In genomic region chr1:156390409-156391144, GRCh38 we compare ENCODE assay signal across 15 cellular contexts. TPM values are rescaled to one million over a fixed set of nuclear protein-coding genes. Genes with fewer than 3 reads are reported as not detected.
"Had no signal": no experiment of that assay in that cellular context is flagged by ENCODE, and none has a peak within 500 bp of the region (broad histone marks: within the 10 kb centered on the region; RNA-seq: fewer than 3 reads in every experiment).

No MANE protein-coding gene starts in this region.

- H3K79me2 ChIP-seq: parathyroid adenoma had no signal

- H3K27ac ChIP-seq: brain microvascular endothelial cell, left ventricle myocardium inferior, parathyroid adenoma had no signal

- H3K36me3 ChIP-seq: brain microvascular endothelial cell, left ventricle myocardium inferior had no signal

- H3K4me3 ChIP-seq: left ventricle myocardium inferior had no signal

- H3K9me3 ChIP-seq: left ventricle myocardium inferior had no signal

- H2AFZ ChIP-seq: parathyroid adenoma had no signal

- H3K4me1 ChIP-seq: parathyroid adenoma had no signal

- DNase-seq: activated B cell treated with CpG ODN at 0.5 μM for 24 hours; activated CD4-positive, alpha-beta T cell treated with anti-CD3 and anti-CD28 coated beads, Interleukin-2, amount 10 ng/mL, durations not matched to agents 7 days and 5 days; activated naive CD4-positive, alpha-beta T cell treated with anti-CD3 and anti-CD28 coated beads, Interleukin-2, amount 10 ng/mL, durations not matched to agents 7 days and 5 days; activated T-cell treated with anti-CD3 and anti-CD28 coated beads for 4 hours; brain microvascular endothelial cell; cerebellar nuclear complex; dermis blood vessel endothelial cell; islet precursor cell; left ventricle myocardium inferior; mesendoderm; small intestine; trophoblast cell had no signal

RNA-seq across cellular contexts. Expression of gene RHBG, which starts 21.6 kb away (rescaled TPM):
- total RNA-seq: activated B cell treated with CpG ODN at 0.5 μM for 24 hours; activated CD4-positive, alpha-beta T cell treated with anti-CD3 and anti-CD28 coated beads, Interleukin-2, amount 10 ng/mL, durations not matched to agents 7 days and 5 days; activated CD8-positive, alpha-beta memory T cell treated with anti-CD3 and anti-CD28 coated beads for 36 hours; activated T-helper 17 cell treated with anti-CD3 and anti-CD28 coated beads, Interleukin-2, amount 50 U/mL, for 72 hours; dermis blood vessel endothelial cell; left ventricle myocardium inferior had no signal

RNA-seq across cellular contexts. Expression of gene TSACC, which starts 52.3 kb away (rescaled TPM):
- total RNA-seq: dermis blood vessel endothelial cell had no signal
